ENCODE assay signal across 12 cellular contexts in genomic region chr22:17430298-17430900, GRCh38.
A peak's percentile ranks its signal among the peaks of the same experiment; 100 is the strongest.
DNase-seq lines count a peak whose midpoint lies in the region; ATAC-seq and TF ChIP-seq lines count a peak whose summit lies in the region.
"Had no signal": no experiment of that assay in that cellular context is flagged by ENCODE, and none has a peak within 500 bp of the region (broad histone marks: within the 10 kb centered on the region; RNA-seq: fewer than 3 reads in every experiment).

No MANE protein-coding gene starts in this region.

- no peak overlapping the region for H3K18ac ChIP-seq in mesendoderm (ENCODE audit: low read length)

- no CpG with 5 or more reads among the region's 1 CpG for WGBS in mesendoderm (ENCODE audit: extremely low coverage, insufficient coverage, low lambda C conversion rate)

- no peaks in the 10 kb centered on the region for H3K9me3 ChIP-seq in upper lobe of right lung

- no peak overlapping the region for H2BK15ac ChIP-seq in mesendoderm (replicated peaks; ENCODE audit: low read depth)

- no peak for TF ChIP-seq CTCF in upper lobe of right lung (IDR thresholded peaks at IDR 0.05)

- H3K79me1 ChIP-seq in mesendoderm (ENCODE audit: low read length), result peaks cover 17% of the 10 kb centered on the region

- H3K27me3 ChIP-seq in mesendoderm (ENCODE audit: insufficient read depth, low read length, poor library complexity), result no peaks in the 10 kb centered on the region
- H3K27me3 ChIP-seq in upper lobe of right lung, result no peaks in the 10 kb centered on the region

- no peak overlapping the region for H4K5ac ChIP-seq in mesendoderm (ENCODE audit: low read length)

- H3K9ac ChIP-seq in mesendoderm (ENCODE audit: low read length), result peak overlapping the region; percentile 37

- H3K4ac ChIP-seq in mesendoderm (ENCODE audit: low read depth, low read length), result no peak overlapping the region

- H3K4me2 ChIP-seq in mesendoderm (ENCODE audit: low read length), result no peak overlapping the region

- ATAC-seq in Right ventricle myocardium inferior (peak; percentile 93), upper lobe of right lung (peak; percentile 69)
- ATAC-seq: T-helper 17 cell had no signal

- no peak overlapping the region for H2BK120ac ChIP-seq in mesendoderm (ENCODE audit: low read depth, low read length)

- H3K36me3 ChIP-seq in mesendoderm (ENCODE audit: control insufficient read depth, insufficient read depth, low read length), result no peaks in the 10 kb centered on the region
- H3K36me3 ChIP-seq in upper lobe of right lung, result no peaks in the 10 kb centered on the region

- H4K8ac ChIP-seq in mesendoderm (ENCODE audit: low read depth, low read length), result no peak overlapping the region

- H3K4me3 ChIP-seq in mesendoderm (ENCODE audit: low read length), result no peak overlapping the region
- H3K4me3 ChIP-seq in upper lobe of right lung, result no peak overlapping the region

- intact Hi-C loops in Right ventricle myocardium inferior (cut with DNase I), result no loop called here
- intact Hi-C loops in cardiac septum (cut with DNase I), result no loop called here
- intact Hi-C loops in upper lobe of right lung (cut with DNase I), result no loop called here
- intact Hi-C loops in posterior cingulate gyrus (cut with DNase I), result no loop called here

- H3K56ac ChIP-seq in mesendoderm (ENCODE audit: low read length), result peak overlapping the region; percentile 54

- no peak overlapping the region for H3K23ac ChIP-seq in mesendoderm (ENCODE audit: low read length)

- H3K4me1 ChIP-seq in mesendoderm (ENCODE audit: control insufficient read depth, low read depth, low read length) (peaks cover 9% of the 10 kb centered on the region), upper lobe of right lung (no peaks in the 10 kb centered on the region)

- DNase-seq in Right ventricle myocardium inferior (ENCODE audit: missing footprints) (no peak), cardiac septum (ENCODE audit: low spot score) (no peak), epithelial cell of prostate (ENCODE audit: low read depth, low spot score) (peak; percentile 27), mesendoderm (no peak), upper lobe of right lung (no peak), NCI-H526 treated with DMSO at 0.1 percent for 48 hours (lab: John Stamatoyannopoulos, UW) (no peak), NCI-H1417 treated with DMSO at 0.1 percent for 48 hours (lab: John Stamatoyannopoulos, UW) (no peak), posterior cingulate gyrus (no peak)
- DNase-seq: EL, NCI-H1417, occipital lobe, T-helper 17 cell had no signal

- peak overlapping the region; percentile 46 for H3K27ac ChIP-seq in epithelial cell of prostate
- H3K27ac ChIP-seq in mesendoderm (ENCODE audit: low read depth, low read length), result no peak overlapping the region
- no peak overlapping the region for H3K27ac ChIP-seq in upper lobe of right lung

- no peak overlapping the region for H2AK5ac ChIP-seq in mesendoderm (ENCODE audit: low read length)

- no peak overlapping the region for H2BK5ac ChIP-seq in mesendoderm (ENCODE audit: low read length)

- H3K79me2 ChIP-seq in mesendoderm (ENCODE audit: control insufficient read depth, insufficient read depth, low read length), result peaks cover 69% of the 10 kb centered on the region
